ENCODE assay signal across 8 cellular contexts in genomic region chr5:131671409-131671808, GRCh38. TPM values are rescaled to one million over a fixed set of nuclear protein-coding genes. Genes with fewer than 3 reads are reported as not detected.
DNase-seq lines count a peak whose midpoint lies in the region; ATAC-seq and TF ChIP-seq lines count a peak whose summit lies in the region.

No MANE protein-coding gene starts in this region.

- no peak overlapping the region for H4K91ac ChIP-seq in trophoblast cell (ENCODE audit: low read depth, low read length)

- no peaks in the 10 kb centered on the region for H3K27me3 Mint-ChIP-seq in stimulated activated memory B cell treated with anti-CD40 and anti-IgM and Interleukin-4, amounts not matched to agents 10 μg/mL and 1 μg/mL and 100 μg/mL, for 72 hours

- H2BK120ac ChIP-seq in trophoblast cell (ENCODE audit: insufficient read depth, low read length, poor library complexity): no peak overlapping the region

- no peak overlapping the region for H3K4ac ChIP-seq in trophoblast cell (ENCODE audit: low read depth, low read length)

- H3K27ac ChIP-seq in esophagus squamous epithelium (peak overlapping the region; percentile 40 to 77 (median 72)), trophoblast cell (ENCODE audit: low read depth, low read length) (no peak overlapping the region)

- no peak overlapping the region for H3K18ac ChIP-seq in trophoblast cell (ENCODE audit: low read length)

- H3K4me3 ChIP-seq in esophagus squamous epithelium (no peak overlapping the region), trophoblast cell (ENCODE audit: low read depth, low read length) (no peak overlapping the region)

- H3K9ac ChIP-seq in trophoblast cell (ENCODE audit: low read length): no peak overlapping the region

- H3K4me2 ChIP-seq in trophoblast cell (ENCODE audit: low read length): no peak overlapping the region

- intact Hi-C loops in esophagus squamous epithelium (cut with DNase I): no loop called here

- H3K23ac ChIP-seq in trophoblast cell (ENCODE audit: low read length): no peak overlapping the region

- H3K14ac ChIP-seq in trophoblast cell (ENCODE audit: low read length): no peak overlapping the region

- H3K79me1 ChIP-seq in trophoblast cell (ENCODE audit: low read length): no peaks in the 10 kb centered on the region

- H2BK12ac ChIP-seq in trophoblast cell (ENCODE audit: low read length): no peak overlapping the region

- DNase-seq in esophagus squamous epithelium (lab: John Stamatoyannopoulos, UW) (no peak), inferior parietal cortex (ENCODE audit: extremely low spot score) (no peak), trophoblast cell (no peak), SKM-1 treated with dmso at 0.1 percent for 144 hours (lab: John Stamatoyannopoulos, UW; ENCODE audit: unreplicated experiment) (no peak)

- no peak overlapping the region for H2AFZ ChIP-seq in trophoblast cell (ENCODE audit: insufficient read depth, low read length, poor library complexity)

- H3K36me3 ChIP-seq in esophagus squamous epithelium: peaks cover 5 to 89% (median 8%) of the 10 kb centered on the region in 3 donors
- peaks cover 9 to 10% of the 10 kb centered on the region in 2 experiments for H3K36me3 ChIP-seq in trophoblast cell (ENCODE audit: control insufficient read depth in 1 of 2, insufficient read depth in 2 of 2, low read length in 2 of 2)

- no peak for TF ChIP-seq CTCF in esophagus squamous epithelium (IDR thresholded peaks at IDR 0.05)

- H3K79me2 ChIP-seq in trophoblast cell (ENCODE audit: control insufficient read depth, insufficient read depth, low read length, poor library complexity): no peaks in the 10 kb centered on the region

- H3K9me3 ChIP-seq in esophagus squamous epithelium (no peaks in the 10 kb centered on the region), trophoblast cell (ENCODE audit: insufficient read depth, low read depth, low read length) (no peaks in the 10 kb centered on the region)

- H3K4me3 Mint-ChIP-seq in stimulated activated memory B cell treated with anti-CD40 and anti-IgM and Interleukin-4, amounts not matched to agents 10 μg/mL and 1 μg/mL and 100 μg/mL, for 72 hours: no peak overlapping the region

- H4K12ac ChIP-seq in trophoblast cell (ENCODE audit: low read depth, low read length): no peak overlapping the region

- H3K36me3 Mint-ChIP-seq in stimulated activated memory B cell treated with anti-CD40 and anti-IgM and Interleukin-4, amounts not matched to agents 10 μg/mL and 1 μg/mL and 100 μg/mL, for 72 hours: peaks cover 68% of the 10 kb centered on the region

- H3K4me1 ChIP-seq in esophagus squamous epithelium: peaks cover 0 to 29% (median 6%) of the 10 kb centered on the region in 3 donors
- no peaks in the 10 kb centered on the region for H3K4me1 ChIP-seq in trophoblast cell (ENCODE audit: control insufficient read depth in 1 of 2, insufficient read depth in 2 of 2, low read length in 2 of 2)

- no peak overlapping the region for H2BK5ac ChIP-seq in trophoblast cell (ENCODE audit: low read depth, low read length, poor library complexity)

- H3K27me3 ChIP-seq in esophagus squamous epithelium: no peaks in the 10 kb centered on the region
- H3K27me3 ChIP-seq in trophoblast cell (ENCODE audit: insufficient read depth, low read length): no peaks in the 10 kb centered on the region

- H4K8ac ChIP-seq in trophoblast cell (ENCODE audit: low read depth, low read length): no peak overlapping the region

- H2AK5ac ChIP-seq in trophoblast cell (ENCODE audit: low read length): no peak overlapping the region

- ATAC-seq in GM18870 (IDR thresholded peaks at IDR 0.05; ENCODE audit: unreplicated experiment): peak; percentile 54
- peak; percentile 52 for ATAC-seq in HG03095 (IDR thresholded peaks at IDR 0.05; ENCODE audit: unreplicated experiment)
- ATAC-seq in stimulated activated memory B cell treated with anti-CD40 and anti-IgM and Interleukin-4, amounts not matched to agents 10 μg/mL and 1 μg/mL and 100 μg/mL, for 72 hours: peak; percentile 60
- ATAC-seq in HG03469 (IDR thresholded peaks at IDR 0.05; ENCODE audit: unreplicated experiment): no peak

- no peak for TF ChIP-seq POLR2A in esophagus squamous epithelium (IDR thresholded peaks at IDR 0.05)

- no peak overlapping the region for H3K27ac Mint-ChIP-seq in stimulated activated memory B cell treated with anti-CD40 and anti-IgM and Interleukin-4, amounts not matched to agents 10 μg/mL and 1 μg/mL and 100 μg/mL, for 72 hours

- peaks cover 28% of the 10 kb centered on the region for H3K4me1 Mint-ChIP-seq in stimulated activated memory B cell treated with anti-CD40 and anti-IgM and Interleukin-4, amounts not matched to agents 10 μg/mL and 1 μg/mL and 100 μg/mL, for 72 hours

- no peaks in the 10 kb centered on the region for H3K9me3 Mint-ChIP-seq in stimulated activated memory B cell treated with anti-CD40 and anti-IgM and Interleukin-4, amounts not matched to agents 10 μg/mL and 1 μg/mL and 100 μg/mL, for 72 hours

RNA-seq across cellular contexts. Expression of gene RAPGEF6, which starts 36.4 kb away (rescaled TPM):
- total RNA-seq in esophagus squamous epithelium: 10 to 100 TPM; 10.2 to 26.5 (median 13.7) TPM
- 5.7 and 5.9 TPM in 2 replicates for polyA plus RNA-seq in trophoblast cell (2013)
